In the genomic region with DNA sequence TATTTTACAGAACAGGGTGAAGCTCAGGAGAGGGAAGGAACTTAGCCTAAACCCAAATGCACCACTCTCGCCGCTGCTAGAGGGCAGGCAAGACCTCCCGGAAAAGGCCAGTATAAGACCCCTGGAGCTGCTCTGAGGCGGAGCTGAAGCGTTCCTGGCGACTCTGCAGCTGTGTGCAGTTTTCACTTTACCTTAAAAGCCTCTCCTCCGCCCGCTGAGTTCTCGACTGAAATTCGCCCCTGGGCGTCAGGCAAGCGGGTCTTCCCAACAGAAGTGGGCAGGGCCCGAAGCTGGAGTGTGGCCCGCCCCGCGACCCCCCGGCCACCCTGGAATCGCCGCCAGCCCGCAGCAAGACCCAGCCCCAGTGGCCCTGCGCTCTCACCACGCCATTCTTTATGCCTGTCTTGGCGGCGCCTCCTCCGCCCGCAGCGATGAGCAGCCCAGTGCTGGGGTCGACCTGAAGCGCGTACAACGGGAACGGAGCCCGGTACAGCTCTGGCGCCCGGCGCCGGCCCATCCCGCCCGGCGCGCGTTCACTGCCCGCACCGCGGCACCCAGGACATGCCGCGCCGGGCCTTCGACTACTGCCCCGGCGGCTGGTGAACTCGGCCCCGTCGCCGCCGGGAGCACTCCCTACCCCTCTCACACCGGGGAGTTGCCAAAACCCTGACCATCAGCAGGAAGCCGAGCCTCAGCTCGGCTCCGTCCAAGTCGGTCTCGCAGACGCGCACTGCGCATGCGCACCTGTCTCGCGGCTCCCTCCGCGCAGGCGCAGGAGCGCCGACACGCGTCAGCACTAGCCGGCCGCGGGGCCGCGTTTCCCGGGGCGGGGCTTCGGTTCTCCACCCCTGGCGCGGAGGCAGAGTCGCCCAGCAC, we compare ENCODE assay signal across 8 cellular contexts. TPM values are rescaled to one million over a fixed set of nuclear protein-coding genes. Genes with fewer than 3 reads are reported as not detected.
DNase-seq lines count a peak whose midpoint lies in the region; ATAC-seq and TF ChIP-seq lines count a peak whose summit lies in the region.

PREB (minus strand) TSS at position 732 of the 876 bp plus-strand sequence; CDS start at position 517, 215 bp downstream.

- H4K20me1 ChIP-seq in PC-9 (ENCODE audit: insufficient read depth): peaks cover 7% of the 10 kb centered on the region; the same call in 1 of the 2 replicates

- POLR2A ChIA-PET in PC-9 (lab: Charles Lee; ENCODE audit: unreplicated experiment): no interaction called here

- H3K79me2 ChIP-seq in PC-9 (ENCODE audit: low read depth): peaks cover 19% of the 10 kb centered on the region

- DNase-seq in DMS153 (lab: John Stamatoyannopoulos, UW) (peak; percentile 91), PC-9 (peak; percentile 88 to 99), erythroblast (lab: John Stamatoyannopoulos, UW) (peak; percentile 96 to 99)
- DNase-seq in Jurkat, Clone E6-1 (ENCODE audit: low read depth, low spot score): peak; percentile 88
- DNase-seq in activated T-cell treated with anti-CD3 and anti-CD28 coated beads, Interleukin-2, amount 50 U/mL, for 1 hour: peak; percentile 99
- peak; percentile 95 to 96 for DNase-seq in stimulated activated CD8-positive, alpha-beta memory T cell treated with anti-CD3 and anti-CD28 coated beads, Interleukin-7, amount 100 ng/mL, for 1 hour (ENCODE audit: low read depth in 2 of 2)

- no peaks in the 10 kb centered on the region for H3K9me2 ChIP-seq in PC-9 (ENCODE audit: insufficient read depth)

- H3K27me3 ChIP-seq in PC-9 (ENCODE audit: insufficient read depth, low read depth): no peaks in the 10 kb centered on the region
- no peaks in the 10 kb centered on the region for H3K27me3 ChIP-seq in mucosa of stomach (ENCODE audit: control insufficient read depth, insufficient read depth, low read length)

- TF ChIP-seq CTCF in PC-9 (conservative IDR thresholded peaks at IDR 0.05): no peak; the same call in 1 of the 2 replicates

- H3K27ac ChIP-seq in PC-9: peak within 1 kb of the TSS; percentile 12; the same call in 1 of the 2 replicates

- intact Hi-C loops in PC-9 (cut with micrococcal nuclease; ENCODE audit: unreplicated experiment): loop anchor here (1.0 to 10.0 kb wide), 2 partner anchors 81 to 187 kb away; partner anchors contain the start of genes ATRAID, CAD and SLC5A6

- peak within 1 kb of the TSS; percentile 89 for H3K4me2 ChIP-seq in PC-9

- H2AFZ ChIP-seq in PC-9: peak within 1 kb of the TSS; percentile 94

- H3K9me3 ChIP-seq in PC-9 (ENCODE audit: insufficient read depth, low read depth) (no peaks in the 10 kb centered on the region), mucosa of stomach (ENCODE audit: control insufficient read depth, low read length) (no peaks in the 10 kb centered on the region)

- H3K4me3 ChIP-seq in Jurkat, Clone E6-1 (ENCODE audit: low read length): peak within 1 kb of the TSS; percentile 87
- H3K4me3 ChIP-seq in PC-9: peak within 1 kb of the TSS; percentile 83
- peak within 1 kb of the TSS; percentile 84 for H3K4me3 ChIP-seq in mucosa of stomach (ENCODE audit: low read length)

- ATAC-seq in GM21576 (IDR thresholded peaks at IDR 0.05; ENCODE audit: unreplicated experiment): peak; percentile 81

- CTCF ChIA-PET in PC-9 (lab: Charles Lee): interaction anchor here (0.6 to 1.2 kb wide), 3 partner anchors 57 to 335 kb away, joined by 3 to 4 read pairs (median 3); no protein-coding TSS in a partner anchor

- H3K4me1 ChIP-seq in PC-9 (replicated peaks; ENCODE audit: insufficient read depth): peaks cover 10% of the 10 kb centered on the region
- H3K4me1 ChIP-seq in mucosa of stomach (ENCODE audit: control insufficient read depth, insufficient read depth, low read length): peaks cover 14% of the 10 kb centered on the region

- TF ChIP-seq POLR2A in erythroblast (IDR thresholded peaks at IDR 0.05; ENCODE audit: low read length): peak; percentile 86

- no TSS peak for BruUV-seq in PC-9 (replicated peaks; lab: Mats Ljungman, UMichigan)

- H3K36me3 ChIP-seq in PC-9 (ENCODE audit: low read depth): 0 out of 2 replicates have a peak, but pooled peaks cover 8% of the 10 kb centered on the region
- peaks cover 12% of the 10 kb centered on the region for H3K36me3 ChIP-seq in mucosa of stomach (ENCODE audit: control insufficient read depth, insufficient read depth, low read length)

- H3F3A ChIP-seq in PC-9 (ENCODE audit: insufficient read depth, low read depth): peaks cover 10% of the 10 kb centered on the region; the same call in 1 of the 2 replicates

- peak within 1 kb of the TSS; percentile 88 for H3K9ac ChIP-seq in mucosa of stomach (ENCODE audit: low read length)

RNA-seq across cellular contexts. Expression of gene PREB, which starts in this region (rescaled TPM):
- 92.8 TPM for polyA plus RNA-seq in Jurkat, Clone E6-1 (2012; ENCODE audit: insufficient read depth, insufficient read length)
- total RNA-seq in PC-9 (2021): 35.7 and 36.2 TPM in 2 replicates

Comparison
In these comparisons a context has a peak if more than half of its experiments do, and no peak if none do; other contexts are left out.
1. Peak in every context shown above with its lines: DNase-seq, ATAC-seq, H3K4me3 ChIP-seq and H3K27ac ChIP-seq.